Comparison of ENCODE assay signal across 17 cellular contexts in the genomic region with DNA sequence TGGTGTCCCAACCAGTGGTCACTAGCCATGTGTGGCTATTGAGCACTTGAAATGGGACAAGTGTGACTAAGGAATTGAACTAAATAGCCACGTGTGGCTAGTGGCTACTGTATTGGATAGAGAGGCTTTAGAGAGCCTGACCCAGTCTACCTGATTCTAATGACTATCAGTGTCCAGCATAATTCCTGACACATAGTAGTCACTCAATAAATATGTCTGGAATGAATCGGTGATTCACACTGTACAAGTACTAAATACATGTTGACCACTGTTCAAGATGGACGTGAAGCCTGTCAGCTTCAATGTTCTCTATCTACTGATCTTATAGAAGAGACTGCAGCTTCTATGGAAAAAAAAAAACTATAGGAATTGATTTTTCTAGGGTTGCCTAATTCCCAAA. TPM values are rescaled to one million over a fixed set of nuclear protein-coding genes. Genes with fewer than 3 reads are reported as not detected.
DNase-seq lines count a peak whose midpoint lies in the region; ATAC-seq and TF ChIP-seq lines count a peak whose summit lies in the region.
"Had no signal": no experiment of that assay in that cellular context is flagged by ENCODE, and none has a peak within 500 bp of the region (broad histone marks: within the 10 kb centered on the region; RNA-seq: fewer than 3 reads in every experiment).

No MANE protein-coding gene starts in this region.

- no peak for TF ChIP-seq POLR2A in esophagus squamous epithelium (IDR thresholded peaks at IDR 0.05)

- H2AK5ac ChIP-seq in mesenchymal stem cell (ENCODE audit: low read length, severe bottlenecking) = no peak overlapping the region

- H3K9me3 ChIP-seq in RWPE2 (ENCODE audit: severe bottlenecking) = no peaks in the 10 kb centered on the region
- no peaks in the 10 kb centered on the region for H3K9me3 ChIP-seq in HAP-1
- H3K9me3 ChIP-seq in esophagus squamous epithelium = no peaks in the 10 kb centered on the region
- H3K9me3 ChIP-seq in mesenchymal stem cell (ENCODE audit: control insufficient read depth, low read length) = no peaks in the 10 kb centered on the region
- H3K9me3 ChIP-seq: SJSA1 had no signal

- H3K23ac ChIP-seq in mesenchymal stem cell (ENCODE audit: low read length in 2 of 2) = no peak overlapping the region

- H3K27ac ChIP-seq in RWPE2 (ENCODE audit: poor library complexity, severe bottlenecking) = peak overlapping the region; percentile 33
- H3K27ac ChIP-seq in esophagus squamous epithelium = no peak overlapping the region
- H3K27ac ChIP-seq in mesenchymal stem cell (ENCODE audit: low read length, poor library complexity, severe bottlenecking) = no peak overlapping the region
- H3K27ac ChIP-seq: PC-9, SJSA1 had no signal

- H2BK15ac ChIP-seq in mesenchymal stem cell (ENCODE audit: low read depth, poor library complexity, severe bottlenecking) = no peak overlapping the region

- H3K27me3 ChIP-seq in RWPE2 (ENCODE audit: insufficient read depth, poor library complexity, severe bottlenecking) (no peaks in the 10 kb centered on the region), HAP-1 (ENCODE audit: low read depth) (no peaks in the 10 kb centered on the region), esophagus squamous epithelium (no peaks in the 10 kb centered on the region), mesenchymal stem cell (ENCODE audit: control insufficient read depth in 1 of 2, insufficient read depth in 1 of 2, low read length in 2 of 2) (no peaks in the 10 kb centered on the region)
- H3K27me3 ChIP-seq: SJSA1 had no signal

- H3K14ac ChIP-seq in mesenchymal stem cell (ENCODE audit: low read length in 2 of 2) = no peak overlapping the region

- H3K4me3 ChIP-seq in RWPE2 (ENCODE audit: severe bottlenecking) (no peak overlapping the region), HAP-1 (no peak overlapping the region), esophagus squamous epithelium (no peak overlapping the region), mesenchymal stem cell (ENCODE audit: insufficient read depth in 1 of 2, low read depth in 1 of 2, low read length in 2 of 2) (no peak overlapping the region)
- H3K4me3 ChIP-seq: PC-9, SJSA1 had no signal

- H3K36me3 ChIP-seq in RWPE2 (ENCODE audit: low read depth) (no peaks in the 10 kb centered on the region), HAP-1 (replicated peaks) (no peaks in the 10 kb centered on the region), esophagus squamous epithelium (no peaks in the 10 kb centered on the region), mesenchymal stem cell (ENCODE audit: control insufficient read depth in 1 of 2, insufficient read depth in 2 of 2, low read depth in 1 of 2, low read length in 2 of 2) (no peaks in the 10 kb centered on the region)
- H3K36me3 ChIP-seq: SJSA1 had no signal

- no peak overlapping the region for H3K9ac ChIP-seq in mesenchymal stem cell (ENCODE audit: low read length)

- H3K4me1 ChIP-seq in RWPE2 (ENCODE audit: insufficient read depth, poor library complexity, severe bottlenecking) (peaks cover 19% of the 10 kb centered on the region), HAP-1 (no peaks in the 10 kb centered on the region), esophagus squamous epithelium (no peaks in the 10 kb centered on the region), mesenchymal stem cell (ENCODE audit: control insufficient read depth, insufficient read depth, low read depth, low read length) (no peaks in the 10 kb centered on the region)
- H3K4me1 ChIP-seq: SJSA1 had no signal

- peak; percentile 88 for ATAC-seq in RWPE2 (ENCODE audit: low read depth)
- ATAC-seq: Right ventricle myocardium inferior had no signal

- no peak overlapping the region for H3K4ac ChIP-seq in mesenchymal stem cell (ENCODE audit: low read depth in 1 of 2, low read length in 2 of 2)

- H2AFZ ChIP-seq in mesenchymal stem cell (ENCODE audit: low read depth, low read length) = no peak overlapping the region
- H2AFZ ChIP-seq: PC-9 had no signal

- no peak overlapping the region for H2BK5ac ChIP-seq in mesenchymal stem cell (ENCODE audit: low read depth, low read length, poor library complexity, severe bottlenecking)

- in situ Hi-C loops in HAP-1 (cut with MboI; ENCODE audit: low sequenced_read_pairs) = no loop called here

- H3K4me2 ChIP-seq in mesenchymal stem cell (ENCODE audit: low read length, poor library complexity, severe bottlenecking) = no peak overlapping the region
- H3K4me2 ChIP-seq: PC-9 had no signal

- H4K91ac ChIP-seq in mesenchymal stem cell (ENCODE audit: low read length) = no peak overlapping the region

- no peak overlapping the region for H3K18ac ChIP-seq in mesenchymal stem cell (ENCODE audit: low read depth in 1 of 2, low read length in 2 of 2)

- H3K79me1 ChIP-seq in mesenchymal stem cell (replicated peaks; ENCODE audit: low read length, poor library complexity, severe bottlenecking) = no peaks in the 10 kb centered on the region

- TF ChIP-seq CTCF in RWPE2 (IDR thresholded peaks at IDR 0.05; ENCODE audit: poor library complexity, severe bottlenecking) (no peak), esophagus squamous epithelium (IDR thresholded peaks at IDR 0.05) (no peak)

- intact Hi-C loops in esophagus squamous epithelium (cut with DNase I) = no loop called here

- DNase-seq in EH (ENCODE audit: low read depth) = peak; percentile 6
- DNase-seq in HT1080 (ENCODE audit: low read depth) = peak; percentile 29
- no peak for DNase-seq in RWPE2 (ENCODE audit: low spot score)
- DNase-seq in iris pigment epithelial cell (ENCODE audit: low read depth) = peak; percentile 4
- DNase-seq in HAP-1 (ENCODE audit: low spot score in 2 of 2) = no peak
- no peak for DNase-seq in OCI-M1 (lab: John Stamatoyannopoulos, UW)
- DNase-seq in esophagus squamous epithelium (lab: John Stamatoyannopoulos, UW) = no peak
- DNase-seq in mesenchymal stem cell = no peak
- DNase-seq: HFFc6, KBM-7, NCI-H1092 treated with DMSO at 0.1 percent for 48 hours, NCI-H146, NCI-H2029, NCI-H526 treated with DMSO at 0.1 percent for 48 hours, PC-9 had no signal

- 80 to 84% methylated on average over 3 of the region's 3 CpGs for WGBS in esophagus squamous epithelium, 2 donors
- WGBS in mesenchymal stem cell = 86% methylated on average over 2 of the region's 3 CpGs

- no peak overlapping the region for H4K8ac ChIP-seq in mesenchymal stem cell (ENCODE audit: low read length)

- no peak overlapping the region for H2BK12ac ChIP-seq in mesenchymal stem cell (ENCODE audit: low read length in 2 of 2)

- H2BK120ac ChIP-seq in mesenchymal stem cell (ENCODE audit: low read depth, low read length) = no peak overlapping the region

RNA-seq across cellular contexts. Expression of a gene that starts 57.7 kb away (rescaled TPM):
- total RNA-seq in HT1080 (2014; rRNA removed; shearing (Covaris generic)) = 7.6 and 8.7 TPM in 2 replicates
- polyA plus RNA-seq in HT1080 (2015; cell fraction: cytosol; rRNA removed) = 8.2 and 10.7 TPM in 2 replicates
- 23.1 and 30.3 TPM in 2 replicates for polyA plus RNA-seq in HT1080 (2015; cell fraction: nucleus; rRNA removed)
- total RNA-seq in esophagus squamous epithelium = 100 to 1,000 TPM in 2 of 4 donors, 10 to 100 TPM in 2; 55.3 to 148 (median 110) TPM
- 6.1 TPM for polyA plus RNA-seq in mesenchymal stem cell (2013, experiment 1 of 2)
- polyA plus RNA-seq in mesenchymal stem cell (2013, experiment 2 of 2) = 5.1 TPM

Comparison
In these comparisons a context has a peak if more than half of its experiments do, and no peak if none do; other contexts are left out.
1. DNase-seq: peak in EH (single experiment), HT1080 (single experiment) and iris pigment epithelial cell (single experiment); none in RWPE2 (single experiment), HAP-1 (0 of 2), OCI-M1 (single experiment), esophagus squamous epithelium (single experiment) and mesenchymal stem cell (single experiment).